ENCODE assay signal across 19 cellular contexts in the genomic region with DNA sequence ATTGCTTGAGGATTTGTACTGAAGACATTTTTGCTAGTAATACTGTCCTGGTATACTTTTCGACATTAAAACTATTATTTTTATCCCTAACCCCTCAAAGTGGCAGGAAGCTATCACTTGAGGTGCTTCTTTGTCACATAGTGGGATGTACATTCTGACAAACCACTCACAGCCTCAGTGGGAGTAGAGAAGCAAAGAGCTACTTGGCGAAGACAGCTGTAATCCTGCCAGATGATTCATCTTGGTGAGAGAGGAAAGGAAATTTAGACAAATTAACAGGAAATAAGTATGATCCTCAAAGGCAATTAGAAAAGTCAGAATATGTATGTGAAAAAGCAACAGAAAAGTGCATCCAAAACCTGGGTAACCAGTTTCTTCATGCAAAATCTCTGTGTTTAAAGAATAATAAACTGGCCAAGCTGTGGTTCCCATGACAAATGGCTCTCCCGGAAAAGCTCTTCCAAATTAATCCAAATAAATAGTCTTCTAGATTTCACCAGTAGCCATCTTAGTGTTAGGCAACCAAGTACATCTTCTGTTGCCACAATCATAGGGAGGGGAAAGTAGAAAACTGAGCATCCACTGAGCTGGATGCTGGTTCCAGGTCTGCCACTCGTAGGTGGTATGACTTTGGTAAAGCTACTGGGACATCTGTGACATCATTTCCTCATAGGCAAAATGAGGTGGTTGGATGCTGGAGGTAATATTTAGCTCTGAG.
DNase-seq lines count a peak whose midpoint lies in the region; FAIRE-seq and TF ChIP-seq lines count a peak whose summit lies in the region.
"Had no signal": no experiment of that assay in that cellular context is flagged by ENCODE, and none has a peak within 500 bp of the region (broad histone marks: within the 10 kb centered on the region; RNA-seq: fewer than 3 reads in every experiment).

No MANE protein-coding gene starts in this region.

- no peak overlapping the region for H3K9ac ChIP-seq in GM23248

- H3K4me1 Mint-ChIP-seq in chondrocyte (ENCODE audit: low read depth) (no peaks in the 10 kb centered on the region), CD14-positive monocyte (no peaks in the 10 kb centered on the region)
- H3K4me1 Mint-ChIP-seq: CD4-positive, CD25-positive, alpha-beta regulatory T cell had no signal

- in situ Hi-C loops in GM23248 (cut with MboI) (no loop called here), astrocyte of the cerebellum (cut with HindIII; ENCODE audit: low sequenced_read_pairs) (no loop called here)

- no peak for FAIRE-seq in urothelium cell line (lab: Jason Lieb, UNC)

- WGBS in GM23248 (ENCODE audit: low coverage in 1 of 2, low lambda C conversion rate in 2 of 2, missing lambda C conversion rate in 2 of 2), 2 experiments, result 28 to 31% methylated on average over 4 of the region's 4 CpGs

- H3K36me3 Mint-ChIP-seq in chondrocyte (ENCODE audit: low read depth) (no peaks in the 10 kb centered on the region), CD14-positive monocyte (no peaks in the 10 kb centered on the region)
- H3K36me3 Mint-ChIP-seq: CD4-positive, CD25-positive, alpha-beta regulatory T cell had no signal

- H3K4me3 Mint-ChIP-seq in chondrocyte (ENCODE audit: unreplicated experiment), result no peak overlapping the region
- no peak overlapping the region for H3K4me3 Mint-ChIP-seq in CD14-positive monocyte
- H3K4me3 Mint-ChIP-seq: CD4-positive, CD25-positive, alpha-beta regulatory T cell; GM23338; T-helper 2 cell treated with Interferon-gamma antibody and Interleukin-4, amounts not matched to agents 5 μg/mL and 100 μg/mL, for 36 hours had no signal

- no peaks in the 10 kb centered on the region for H3K9me2 ChIP-seq in GM23248 (ENCODE audit: insufficient read depth)

- H3K4me2 ChIP-seq in GM23248 (ENCODE audit: unreplicated experiment), result no peak overlapping the region
- H3K4me2 ChIP-seq: GM23338 had no signal

- no peaks in the 10 kb centered on the region for H3K4me1 ChIP-seq in GM23248 (ENCODE audit: insufficient read depth)
- H3K4me1 ChIP-seq: left lung had no signal

- H3K36me3 ChIP-seq in GM23248 (ENCODE audit: low read depth), result no peaks in the 10 kb centered on the region
- H3K36me3 ChIP-seq: esophagus squamous epithelium, left lung, ovary, thoracic aorta had no signal

- no peak overlapping the region for H2AFZ ChIP-seq in GM23248
- H2AFZ ChIP-seq: GM23338 had no signal

- TF ChIP-seq CTCF in astrocyte of the cerebellum (IDR thresholded peaks at IDR 0.05; ENCODE audit: low read depth, low read length, missing control alignments) (no peak), fibroblast of pulmonary artery (IDR thresholded peaks at IDR 0.05; ENCODE audit: low read length, missing control alignments) (no peak), chondrocyte (IDR thresholded peaks at IDR 0.05) (no peak), GM20000 (IDR thresholded peaks at IDR 0.05; ENCODE audit: extremely low read depth, missing control alignments) (no peak), CD14-positive monocyte (IDR thresholded peaks at IDR 0.05) (no peak)

- no peaks in the 10 kb centered on the region for H3F3A ChIP-seq in GM23248 (ENCODE audit: insufficient read depth)

- H3K27ac ChIP-seq in GM23248, result no peak overlapping the region
- H3K27ac ChIP-seq: left lung, ovary, thoracic aorta had no signal

- H3K9me3 Mint-ChIP-seq in chondrocyte (ENCODE audit: low read depth) (no peaks in the 10 kb centered on the region), CD14-positive monocyte (no peaks in the 10 kb centered on the region)
- H3K9me3 Mint-ChIP-seq: GM23338; T-helper 2 cell treated with Interferon-gamma antibody and Interleukin-4, amounts not matched to agents 5 μg/mL and 100 μg/mL, for 36 hours had no signal

- H3K27ac Mint-ChIP-seq in chondrocyte (ENCODE audit: unreplicated experiment), result no peak overlapping the region
- no peak overlapping the region for H3K27ac Mint-ChIP-seq in CD14-positive monocyte
- H3K27ac Mint-ChIP-seq: CD4-positive, CD25-positive, alpha-beta regulatory T cell; GM23338; T-helper 2 cell treated with Interferon-gamma antibody and Interleukin-4, amounts not matched to agents 5 μg/mL and 100 μg/mL, for 36 hours had no signal

- H3K9me3 ChIP-seq in GM23248 (ENCODE audit: low read depth), result no peaks in the 10 kb centered on the region
- H3K9me3 ChIP-seq: esophagus squamous epithelium, left lung, ovary, thoracic aorta had no signal

- H3K79me2 ChIP-seq in GM23248 (ENCODE audit: insufficient read depth), result no peaks in the 10 kb centered on the region

- DNase-seq in GM23248, result peak; percentile 47
- DNase-seq in astrocyte of the cerebellum (ENCODE audit: low read depth), result peak; percentile 42
- peak; percentile 28 for DNase-seq in fibroblast of pulmonary artery (ENCODE audit: low read depth)
- DNase-seq in chondrocyte (ENCODE audit: low spot score), result no peak
- DNase-seq in urothelium cell line (ENCODE audit: low spot score), result no peak
- no peak for DNase-seq in GM20000 (ENCODE audit: low spot score)
- no peak for DNase-seq in CD14-positive monocyte (ENCODE audit: low spot score)
- DNase-seq: activated gamma-delta T cell treated with Interleukin-2 at 50 U/mL for 16 hours; CD4-positive, CD25-positive, alpha-beta regulatory T cell; esophagus squamous epithelium; left lung; NCI-H1694; ovary; SHP77 treated with DMSO at 0.1 percent for 48 hours; stimulated activated CD4-positive, alpha-beta T cell treated with anti-CD3 and anti-CD28 coated beads, Interleukin-4, amount 100 ng/mL, for 1 hour had no signal

- H3K4me3 ChIP-seq in GM23248 (no peak overlapping the region), astrocyte of the cerebellum (ENCODE audit: low read depth, low read length) (no peak overlapping the region), fibroblast of pulmonary artery (replicated peaks; ENCODE audit: low read depth, low read length) (no peak overlapping the region)
- H3K4me3 ChIP-seq: dorsolateral prefrontal cortex, esophagus squamous epithelium, GM23338, left lung, ovary, thoracic aorta had no signal

- H3K27me3 ChIP-seq in GM23248 (replicated peaks; ENCODE audit: insufficient read depth), result no peaks in the 10 kb centered on the region
- H3K27me3 ChIP-seq: dorsolateral prefrontal cortex, esophagus squamous epithelium, left lung, ovary had no signal

- H3K27me3 Mint-ChIP-seq in chondrocyte (ENCODE audit: low read depth), result no peaks in the 10 kb centered on the region
- peaks cover 0 to 2% (median 2%) of the 10 kb centered on the region in 3 donors for H3K27me3 Mint-ChIP-seq in CD14-positive monocyte (ENCODE audit: low read depth in 3 of 3)
- H3K27me3 Mint-ChIP-seq: CD4-positive, CD25-positive, alpha-beta regulatory T cell had no signal

- H4K20me1 ChIP-seq in GM23248 (ENCODE audit: insufficient read depth), result no peaks in the 10 kb centered on the region

- intact Hi-C loops in CD14-positive monocyte (cut with micrococcal nuclease), result no loop called here

Comparison
In these comparisons a context has a peak if more than half of its experiments do, and no peak if none do; other contexts are left out.
1. DNase-seq: peak in GM23248 (single experiment), astrocyte of the cerebellum (single experiment) and fibroblast of pulmonary artery (single experiment); none in chondrocyte (single experiment), urothelium cell line (single experiment), GM20000 (single experiment) and CD14-positive monocyte (single experiment).